In genomic region chr7:91636129-91636724, GRCh38 we compare ENCODE assay signal across 8 cellular contexts.
DNase-seq lines count a peak whose midpoint lies in the region; ATAC-seq and TF ChIP-seq lines count a peak whose summit lies in the region.

No MANE protein-coding gene starts in this region.

- H3K27me3 ChIP-seq in BE2C (no peaks in the 10 kb centered on the region), breast epithelium (no peaks in the 10 kb centered on the region)

- no peak overlapping the region for H3K27ac ChIP-seq in breast epithelium

- no peak overlapping the region for H3K4me3 ChIP-seq in BE2C (ENCODE audit: low read depth, low read length)
- no peak overlapping the region for H3K4me3 ChIP-seq in breast epithelium
- no peak overlapping the region for H3K4me3 ChIP-seq in mucosa of descending colon

- TF ChIP-seq CTCF in BE2C (IDR thresholded peaks at IDR 0.05; ENCODE audit: low read depth, low read length) (peak; percentile 44), breast epithelium (IDR thresholded peaks at IDR 0.05) (peak in 2 of 3 donors; percentile 28 to 53), mucosa of descending colon (IDR thresholded peaks at IDR 0.05) (no peak)

- ATAC-seq in GM19395 (IDR thresholded peaks at IDR 0.05; ENCODE audit: unreplicated experiment) (peak; percentile 65), mucosa of descending colon (peak; percentile 25), HG03097 (IDR thresholded peaks at IDR 0.05; ENCODE audit: low FRiP score, unreplicated experiment) (no peak)

- no peaks in the 10 kb centered on the region for H3K4me1 ChIP-seq in BE2C
- peaks cover 0 to 6% of the 10 kb centered on the region in 2 donors for H3K4me1 ChIP-seq in breast epithelium
- no peaks in the 10 kb centered on the region for H3K4me1 ChIP-seq in mucosa of descending colon (ENCODE audit: low read depth)

- H3K9me3 ChIP-seq in BE2C, result no peaks in the 10 kb centered on the region
- H3K9me3 ChIP-seq in breast epithelium, result no peaks in the 10 kb centered on the region
- H3K9me3 ChIP-seq in mucosa of descending colon, result no peaks in the 10 kb centered on the region

- H3K36me3 ChIP-seq in BE2C (no peaks in the 10 kb centered on the region), breast epithelium (no peaks in the 10 kb centered on the region), mucosa of descending colon (ENCODE audit: low read depth) (no peaks in the 10 kb centered on the region)

- intact Hi-C loops in breast epithelium (cut with DNase I; ENCODE audit: low total_unique reads) (no loop called here), mucosa of descending colon (cut with DNase I, micrococcal nuclease) (no loop called here)

- DNase-seq in BE2C (peak; percentile 15), NCI-H1048 (lab: John Stamatoyannopoulos, UW) (peak; percentile 11), breast epithelium (ENCODE audit: low spot score in 2 of 2) (no peak), mucosa of descending colon (no peak), GM19240 (ENCODE audit: insufficient read length, low spot score) (no peak), AG08395 (ENCODE audit: low spot score) (no peak)

- no peak for TF ChIP-seq POLR2A in breast epithelium (IDR thresholded peaks at IDR 0.05)

Comparison
In these comparisons a context has a peak if more than half of its experiments do, and no peak if none do; other contexts are left out.
1. DNase-seq: peak in BE2C (single experiment) and NCI-H1048 (single experiment); none in breast epithelium (0 of 2), mucosa of descending colon (0 of 3), GM19240 (single experiment) and AG08395 (single experiment).